In the genomic region with DNA sequence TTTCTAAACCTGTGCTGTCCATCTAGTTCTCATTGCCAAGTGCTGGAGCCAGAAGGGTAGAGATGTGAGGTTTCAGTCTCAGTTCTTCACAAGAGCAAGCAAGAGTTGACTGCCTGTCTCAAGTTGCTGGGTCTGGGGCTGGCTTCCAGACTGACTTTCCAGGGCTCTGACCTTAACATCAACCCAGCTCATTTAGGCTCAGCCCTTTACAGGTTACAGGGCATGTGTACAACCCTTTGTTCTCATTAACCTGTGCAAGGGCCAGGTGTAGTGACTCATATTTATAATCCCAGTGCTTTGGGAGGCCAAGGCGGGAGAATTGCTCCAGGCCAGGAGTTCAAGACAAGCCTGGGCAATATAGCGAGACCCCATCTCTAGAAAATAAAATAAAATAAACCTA, we compare ENCODE assay signal across 19 cellular contexts. TPM values are rescaled to one million over a fixed set of nuclear protein-coding genes. Genes with fewer than 3 reads are reported as not detected.
DNase-seq lines count a peak whose midpoint lies in the region; ATAC-seq, FAIRE-seq and TF ChIP-seq lines count a peak whose summit lies in the region.
"Had no signal": no experiment of that assay in that cellular context is flagged by ENCODE, and none has a peak within 500 bp of the region (broad histone marks: within the 10 kb centered on the region; RNA-seq: fewer than 3 reads in every experiment).

No MANE protein-coding gene starts in this region.

- RAD21 ChIA-PET in HCT116 (lab: Charles Lee; ENCODE audit: low non-redundant PET in 1 of 2, low total read pairs in 2 of 2, uncharacterized antibody in 2 of 2, unreplicated experiment in 2 of 2) = no interaction called here

- BruUV-seq in HCT116 (replicated peaks; lab: Mats Ljungman, UMichigan) = no TSS peak

- no peaks in the 10 kb centered on the region for H3K79me2 ChIP-seq in HCT116 (ENCODE audit: insufficient read depth, low read length)

- POLR2A ChIA-PET in HCT116 (lab: Charles Lee) = no interaction called here

- no peak for FAIRE-seq in small intestine (lab: Jason Lieb, UNC)
- FAIRE-seq: GM19239, H1 had no signal

- no peak overlapping the region for H2AFZ ChIP-seq in HCT116 (ENCODE audit: low read depth, low read length, poor library complexity, severe bottlenecking)

- no peak overlapping the region for H3K27ac ChIP-seq in HCT116 (ENCODE audit: low read depth, low read length)
- H3K27ac ChIP-seq in small intestine (ENCODE audit: low read depth in 1 of 2, low read length in 1 of 2) = no peak overlapping the region

- no peak for TF ChIP-seq CTCF in HCT116 (IDR thresholded peaks at IDR 0.05 in 2 of 3, conservative IDR thresholded peaks at IDR 0.05 in 1 of 3; ENCODE audit: borderline replicate concordance in 1 of 3, insufficient read depth in 1 of 3, low read depth in 2 of 3, low read length in 2 of 3)

- H3K4me1 ChIP-seq in HCT116 (ENCODE audit: control insufficient read depth in 1 of 2, insufficient read depth in 2 of 2, low read length in 2 of 2) (peaks cover 0 to 20% of the 10 kb centered on the region in 2 experiments; a peak in 1 of 4 replicates), small intestine (ENCODE audit: control insufficient read depth in 2 of 2, insufficient read depth in 1 of 2, low read depth in 1 of 2, low read length in 1 of 2) (peaks cover 0 to 2% of the 10 kb centered on the region in 2 donors)
- H3K4me1 ChIP-seq: BE2C, Caco-2 had no signal

- no peaks in the 10 kb centered on the region for H3K36me3 ChIP-seq in HCT116 (ENCODE audit: control insufficient read depth in 1 of 2, insufficient read depth in 2 of 2, low read length in 2 of 2)
- no peaks in the 10 kb centered on the region for H3K36me3 ChIP-seq in small intestine (ENCODE audit: control insufficient read depth in 2 of 2, insufficient read depth in 2 of 2, low read length in 2 of 2)

- TF ChIP-seq RAD21 in HCT116 (IDR thresholded peaks at IDR 0.05; ENCODE audit: low read depth) = no peak

- TF ChIP-seq POLR2A in HCT116 (IDR thresholded peaks at IDR 0.05; ENCODE audit: borderline replicate concordance, extremely low read depth, insufficient read depth, insufficient read length) = no peak

- in situ Hi-C loops in Caki2 (cut with HindIII; ENCODE audit: low pct_unique_long_range_greater_than_20kb, low sequenced_read_pairs) = no loop called here

- H4K20me1 ChIP-seq in HCT116 (ENCODE audit: insufficient read depth) = no peaks in the 10 kb centered on the region

- H3K9me2 ChIP-seq in HCT116 (ENCODE audit: insufficient read depth) = no peaks in the 10 kb centered on the region

- no peak overlapping the region for H3K4me3 ChIP-seq in HCT116 (replicated peaks in 1 of 2; ENCODE audit: low read depth in 1 of 2, low read length in 2 of 2)
- no peak overlapping the region for H3K4me3 ChIP-seq in small intestine (ENCODE audit: low read depth in 1 of 2, low read length in 2 of 2)

- intact Hi-C loops in HCT116 (cut with micrococcal nuclease) = no loop called here

- H3K9me3 ChIP-seq in HCT116 (ENCODE audit: control insufficient read depth in 1 of 2, insufficient read depth in 1 of 2, low read depth in 1 of 2, low read length in 2 of 2) (no peaks in the 10 kb centered on the region), small intestine (ENCODE audit: control insufficient read depth, low read depth) (no peaks in the 10 kb centered on the region)
- H3K9me3 ChIP-seq: BE2C, Caco-2 had no signal

- ATAC-seq in HCT116 (0 out of 2 replicates have a peak, but pooled peaks have one; percentile 22), GM18868 (IDR thresholded peaks at IDR 0.05; ENCODE audit: unreplicated experiment) (no peak)

- H3K9ac ChIP-seq in HCT116 (ENCODE audit: low read length) = no peak overlapping the region

- no peak overlapping the region for H3K4me2 ChIP-seq in HCT116 (ENCODE audit: low read length)

- H3K27me3 ChIP-seq in HCT116 (ENCODE audit: insufficient read depth, low read length) = no peaks in the 10 kb centered on the region
- H3K27me3 ChIP-seq in small intestine (ENCODE audit: control insufficient read depth in 2 of 2, insufficient read depth in 2 of 2, low read length in 2 of 2) = no peaks in the 10 kb centered on the region
- H3K27me3 ChIP-seq: BE2C had no signal

- WGBS in small intestine, 3 donors = 67 to 92% (median 84%) methylated on average over 2 of the region's 2 CpGs

- DNase-seq in Caki2 (ENCODE audit: low read depth) (peak; percentile 50), HCT116 (ENCODE audit: low read depth, low spot score) (no peak), SW480 (ENCODE audit: low spot score) (peak; percentile 27), small intestine (peak; percentile 45), activated gamma-delta T cell treated with Interleukin-2 at 50 U/mL for 16 hours (no peak)
- DNase-seq: BE2C; C1 segment of cervical spinal cord; Caco-2; CD4-positive, CD25-positive, alpha-beta regulatory T cell; DMS153; DMS79; GDM1; H9 had no signal

- CTCF ChIA-PET in HCT116 (lab: Charles Lee) = no interaction called here

TF ChIP-seq in HCT116, 20 proteins besides CTCF, POLR2A, EP300 and RAD21:
- TF ChIP-seq ELF1 (IDR thresholded peaks at IDR 0.05; ENCODE audit: borderline replicate concordance, low read depth) = no peak
- no peak for TF ChIP-seq POLR2AphosphoS5 (IDR thresholded peaks at IDR 0.05; ENCODE audit: low read depth, low read length)
- TF ChIP-seq EZH2phosphoT487 (IDR thresholded peaks at IDR 0.05; ENCODE audit: borderline replicate concordance) = no peak
- no peak for TF ChIP-seq CBX3 (IDR thresholded peaks at IDR 0.05; ENCODE audit: low read depth)
- TF ChIP-seq, protein P1, sequence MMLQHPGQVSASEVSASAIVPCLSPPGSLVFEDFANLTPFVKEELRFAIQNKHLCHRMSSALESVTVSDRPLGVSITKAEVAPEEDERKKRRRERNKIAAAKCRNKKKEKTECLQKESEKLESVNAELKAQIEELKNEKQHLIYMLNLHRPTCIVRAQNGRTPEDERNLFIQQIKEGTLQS (IDR thresholded peaks at IDR 0.05) = no peak
- TF ChIP-seq SRF (IDR thresholded peaks at IDR 0.05; ENCODE audit: low read depth) = no peak
- TF ChIP-seq YY1 (IDR thresholded peaks at IDR 0.05; ENCODE audit: extremely low read depth, insufficient replicate concordance, low read depth, low read length) = no peak
- TF ChIP-seq, protein P2, sequence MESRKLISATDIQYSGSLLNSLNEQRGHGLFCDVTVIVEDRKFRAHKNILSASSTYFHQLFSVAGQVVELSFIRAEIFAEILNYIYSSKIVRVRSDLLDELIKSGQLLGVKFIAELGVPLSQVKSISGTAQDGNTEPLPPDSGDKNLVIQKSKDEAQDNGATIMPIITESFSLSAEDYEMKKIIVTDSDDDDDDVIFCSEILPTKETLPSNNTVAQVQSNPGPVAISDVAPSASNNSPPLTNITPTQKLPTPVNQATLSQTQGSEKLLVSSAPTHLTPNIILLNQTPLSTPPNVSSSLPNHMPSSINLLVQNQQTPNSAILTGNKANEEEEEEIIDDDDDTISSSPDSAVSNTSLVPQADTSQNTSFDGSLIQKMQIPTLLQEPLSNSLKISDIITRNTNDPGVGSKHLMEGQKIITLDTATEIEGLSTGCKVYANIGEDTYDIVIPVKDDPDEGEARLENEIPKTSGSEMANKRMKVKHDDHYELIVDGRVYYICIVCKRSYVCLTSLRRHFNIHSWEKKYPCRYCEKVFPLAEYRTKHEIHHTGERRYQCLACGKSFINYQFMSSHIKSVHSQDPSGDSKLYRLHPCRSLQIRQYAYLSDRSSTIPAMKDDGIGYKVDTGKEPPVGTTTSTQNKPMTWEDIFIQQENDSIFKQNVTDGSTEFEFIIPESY (IDR thresholded peaks at IDR 0.05; ENCODE audit: extremely low read depth, insufficient replicate concordance, low read length) = no peak

RNA-seq across cellular contexts. Expression of a gene that starts 30.6 kb away (rescaled TPM):
- 5.0 and 6.9 TPM in 2 replicates for total RNA-seq in Caki2 (2014; rRNA removed; shearing (Covaris generic); ENCODE audit: low replicate concordance)
- total RNA-seq in HCT116 (2021; ENCODE audit: unreplicated experiment) = 5.2 TPM
- polyA plus RNA-seq in HCT116 (2012) = 4.1 and 4.3 TPM in 2 replicates
- 1 to 10 TPM; 2.0 to 6.3 (median 2.7) TPM for polyA plus RNA-seq in small intestine

RNA-seq across cellular contexts. Expression of a gene that starts 33.3 kb away (rescaled TPM):
- 0.37 TPM in 1 of 2 replicates, not detected in the other for total RNA-seq in Caki2 (2014; rRNA removed; shearing (Covaris generic); ENCODE audit: low replicate concordance)
- not detected for total RNA-seq in HCT116 (2021; ENCODE audit: unreplicated experiment)
- 0.09 and 0.36 TPM in 2 replicates for polyA plus RNA-seq in HCT116 (2012)
- 1 to 10 TPM in 1 of 3 donors, under 1 TPM in 1, not detected in 1; 0.54 to 1.1 TPM for polyA plus RNA-seq in small intestine
- total RNA-seq: A172; CD4-positive, CD25-positive, alpha-beta regulatory T cell; HT-29 had no signal

RNA-seq across cellular contexts. Expression of a gene that starts 56.5 kb away (rescaled TPM):
- total RNA-seq in Caki2 (2014; rRNA removed; shearing (Covaris generic); ENCODE audit: low replicate concordance) = not detected in 2 replicates
- total RNA-seq in HCT116 (2021; ENCODE audit: unreplicated experiment) = not detected
- polyA plus RNA-seq in HCT116 (2012) = not detected in 2 replicates
- not detected for polyA plus RNA-seq in small intestine
- total RNA-seq: A172; Caco-2; CD4-positive, CD25-positive, alpha-beta regulatory T cell; Daoy; H1; H9; HT-29 had no signal
- polyA plus RNA-seq: CD4-positive, CD25-positive, alpha-beta regulatory T cell; H1 had no signal

Comparison
In these comparisons a context has a peak if more than half of its experiments do, and no peak if none do; other contexts are left out.
1. DNase-seq: peak in Caki2 (single experiment), SW480 (single experiment) and small intestine (single experiment); none in HCT116 (single experiment) and activated gamma-delta T cell treated with Interleukin-2 at 50 U/mL for 16 hours (single experiment).